ENCODE assay signal across 1 cellular context in the genomic region with DNA sequence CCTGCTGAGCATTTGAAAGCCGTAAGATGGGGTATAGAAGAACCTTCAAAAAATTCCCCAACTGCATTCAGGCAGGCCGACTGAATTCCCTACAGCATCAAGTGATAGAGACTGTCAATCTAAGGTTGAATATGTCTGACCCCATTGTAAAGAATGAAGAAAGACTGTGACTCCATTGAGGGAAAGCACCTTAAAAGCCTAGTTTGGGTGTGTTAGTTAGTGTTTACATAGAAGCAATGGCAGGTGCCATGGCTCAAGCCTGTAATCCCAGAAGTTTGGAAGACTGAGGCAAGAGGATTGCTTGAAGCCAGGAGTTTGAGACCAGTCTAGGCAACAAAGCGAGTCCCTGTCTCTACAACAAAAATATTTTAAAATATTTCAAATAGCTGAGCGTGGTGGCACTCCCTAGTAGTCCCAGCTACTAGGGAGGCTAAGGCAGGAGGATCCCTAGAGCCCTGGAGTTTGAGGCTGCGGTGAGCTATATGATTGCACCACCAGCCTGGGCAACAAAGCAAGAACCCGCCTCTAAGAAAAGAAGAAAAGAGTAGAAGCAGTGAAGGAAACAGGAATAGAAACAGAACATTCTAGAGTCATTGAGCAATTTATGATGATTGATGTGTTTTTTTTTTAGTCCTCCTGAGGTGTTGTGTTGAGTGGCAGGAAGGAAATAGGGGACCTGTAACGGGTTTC.
TF ChIP-seq lines count a peak whose summit lies in the region.

No MANE protein-coding gene starts in this region.

TF ChIP-seq in K562, 482 proteins besides CTCF, POLR2A, EP300 and RAD21 (continued from another document and continues in another):
- TF ChIP-seq, protein P1, sequence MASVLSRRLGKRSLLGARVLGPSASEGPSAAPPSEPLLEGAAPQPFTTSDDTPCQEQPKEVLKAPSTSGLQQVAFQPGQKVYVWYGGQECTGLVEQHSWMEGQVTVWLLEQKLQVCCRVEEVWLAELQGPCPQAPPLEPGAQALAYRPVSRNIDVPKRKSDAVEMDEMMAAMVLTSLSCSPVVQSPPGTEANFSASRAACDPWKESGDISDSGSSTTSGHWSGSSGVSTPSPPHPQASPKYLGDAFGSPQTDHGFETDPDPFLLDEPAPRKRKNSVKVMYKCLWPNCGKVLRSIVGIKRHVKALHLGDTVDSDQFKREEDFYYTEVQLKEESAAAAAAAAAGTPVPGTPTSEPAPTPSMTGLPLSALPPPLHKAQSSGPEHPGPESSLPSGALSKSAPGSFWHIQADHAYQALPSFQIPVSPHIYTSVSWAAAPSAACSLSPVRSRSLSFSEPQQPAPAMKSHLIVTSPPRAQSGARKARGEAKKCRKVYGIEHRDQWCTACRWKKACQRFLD (CRISPR knock-in tag; IDR thresholded peaks at IDR 0.05): peak; percentile 84
- peak; percentile 87 for TF ChIP-seq THRAP3 (IDR thresholded peaks at IDR 0.05; ENCODE audit: borderline replicate concordance)
- TF ChIP-seq PML (IDR thresholded peaks at IDR 0.05; ENCODE audit: low read length): no peak
- no peak for TF ChIP-seq PRPF4 (IDR thresholded peaks at IDR 0.05; ENCODE audit: insufficient read depth, low read depth, low read length, poor library complexity, severe bottlenecking)
- TF ChIP-seq HDGF (IDR thresholded peaks at IDR 0.05): no peak
- TF ChIP-seq, protein P2, sequence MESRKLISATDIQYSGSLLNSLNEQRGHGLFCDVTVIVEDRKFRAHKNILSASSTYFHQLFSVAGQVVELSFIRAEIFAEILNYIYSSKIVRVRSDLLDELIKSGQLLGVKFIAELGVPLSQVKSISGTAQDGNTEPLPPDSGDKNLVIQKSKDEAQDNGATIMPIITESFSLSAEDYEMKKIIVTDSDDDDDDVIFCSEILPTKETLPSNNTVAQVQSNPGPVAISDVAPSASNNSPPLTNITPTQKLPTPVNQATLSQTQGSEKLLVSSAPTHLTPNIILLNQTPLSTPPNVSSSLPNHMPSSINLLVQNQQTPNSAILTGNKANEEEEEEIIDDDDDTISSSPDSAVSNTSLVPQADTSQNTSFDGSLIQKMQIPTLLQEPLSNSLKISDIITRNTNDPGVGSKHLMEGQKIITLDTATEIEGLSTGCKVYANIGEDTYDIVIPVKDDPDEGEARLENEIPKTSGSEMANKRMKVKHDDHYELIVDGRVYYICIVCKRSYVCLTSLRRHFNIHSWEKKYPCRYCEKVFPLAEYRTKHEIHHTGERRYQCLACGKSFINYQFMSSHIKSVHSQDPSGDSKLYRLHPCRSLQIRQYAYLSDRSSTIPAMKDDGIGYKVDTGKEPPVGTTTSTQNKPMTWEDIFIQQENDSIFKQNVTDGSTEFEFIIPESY (CRISPR knock-in tag; IDR thresholded peaks at IDR 0.05): no peak
- TF ChIP-seq LARP7 (IDR thresholded peaks at IDR 0.05): no peak
- TF ChIP-seq, protein P3, sequence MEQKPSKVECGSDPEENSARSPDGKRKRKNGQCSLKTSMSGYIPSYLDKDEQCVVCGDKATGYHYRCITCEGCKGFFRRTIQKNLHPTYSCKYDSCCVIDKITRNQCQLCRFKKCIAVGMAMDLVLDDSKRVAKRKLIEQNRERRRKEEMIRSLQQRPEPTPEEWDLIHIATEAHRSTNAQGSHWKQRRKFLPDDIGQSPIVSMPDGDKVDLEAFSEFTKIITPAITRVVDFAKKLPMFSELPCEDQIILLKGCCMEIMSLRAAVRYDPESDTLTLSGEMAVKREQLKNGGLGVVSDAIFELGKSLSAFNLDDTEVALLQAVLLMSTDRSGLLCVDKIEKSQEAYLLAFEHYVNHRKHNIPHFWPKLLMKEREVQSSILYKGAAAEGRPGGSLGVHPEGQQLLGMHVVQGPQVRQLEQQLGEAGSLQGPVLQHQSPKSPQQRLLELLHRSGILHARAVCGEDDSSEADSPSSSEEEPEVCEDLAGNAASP (IDR thresholded peaks at IDR 0.05): no peak
- TF ChIP-seq PHTF2 (CRISPR knock-in tag; IDR thresholded peaks at IDR 0.05): no peak
- no peak for TF ChIP-seq ZBTB17 (CRISPR knock-in tag; IDR thresholded peaks at IDR 0.05)
- no peak for TF ChIP-seq FOXJ3 (CRISPR knock-in tag; IDR thresholded peaks at IDR 0.05)
- TF ChIP-seq, protein P4, sequence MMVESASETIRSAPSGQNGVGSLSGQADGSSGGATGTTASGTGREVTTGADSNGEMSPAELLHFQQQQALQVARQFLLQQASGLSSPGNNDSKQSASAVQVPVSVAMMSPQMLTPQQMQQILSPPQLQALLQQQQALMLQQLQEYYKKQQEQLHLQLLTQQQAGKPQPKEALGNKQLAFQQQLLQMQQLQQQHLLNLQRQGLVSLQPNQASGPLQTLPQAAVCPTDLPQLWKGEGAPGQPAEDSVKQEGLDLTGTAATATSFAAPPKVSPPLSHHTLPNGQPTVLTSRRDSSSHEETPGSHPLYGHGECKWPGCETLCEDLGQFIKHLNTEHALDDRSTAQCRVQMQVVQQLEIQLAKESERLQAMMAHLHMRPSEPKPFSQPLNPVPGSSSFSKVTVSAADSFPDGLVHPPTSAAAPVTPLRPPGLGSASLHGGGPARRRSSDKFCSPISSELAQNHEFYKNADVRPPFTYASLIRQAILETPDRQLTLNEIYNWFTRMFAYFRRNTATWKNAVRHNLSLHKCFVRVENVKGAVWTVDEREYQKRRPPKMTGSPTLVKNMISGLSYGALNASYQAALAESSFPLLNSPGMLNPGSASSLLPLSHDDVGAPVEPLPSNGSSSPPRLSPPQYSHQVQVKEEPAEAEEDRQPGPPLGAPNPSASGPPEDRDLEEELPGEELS (CRISPR knock-in tag; IDR thresholded peaks at IDR 0.05; ENCODE audit: borderline replicate concordance): no peak
- no peak for TF ChIP-seq TCF7L2 (IDR thresholded peaks at IDR 0.05; ENCODE audit: low read depth, low read length)
- TF ChIP-seq NR2C1 (IDR thresholded peaks at IDR 0.05): no peak
- no peak for TF ChIP-seq NR2C1 (tag; IDR thresholded peaks at IDR 0.05)
- TF ChIP-seq TEAD1 (CRISPR knock-in tag; IDR thresholded peaks at IDR 0.05): no peak
- TF ChIP-seq KDM4B (IDR thresholded peaks at IDR 0.05; ENCODE audit: borderline replicate concordance in 2 of 2, low read depth in 1 of 2): no peak
- peak; percentile 49; the same call in 1 of the 2 replicates for TF ChIP-seq ZNF589 (CRISPR knock-in tag; IDR thresholded peaks at IDR 0.05; ENCODE audit: low read depth)
- no peak for TF ChIP-seq GTF2A2 (tag; IDR thresholded peaks at IDR 0.05)
- TF ChIP-seq, protein P5, sequence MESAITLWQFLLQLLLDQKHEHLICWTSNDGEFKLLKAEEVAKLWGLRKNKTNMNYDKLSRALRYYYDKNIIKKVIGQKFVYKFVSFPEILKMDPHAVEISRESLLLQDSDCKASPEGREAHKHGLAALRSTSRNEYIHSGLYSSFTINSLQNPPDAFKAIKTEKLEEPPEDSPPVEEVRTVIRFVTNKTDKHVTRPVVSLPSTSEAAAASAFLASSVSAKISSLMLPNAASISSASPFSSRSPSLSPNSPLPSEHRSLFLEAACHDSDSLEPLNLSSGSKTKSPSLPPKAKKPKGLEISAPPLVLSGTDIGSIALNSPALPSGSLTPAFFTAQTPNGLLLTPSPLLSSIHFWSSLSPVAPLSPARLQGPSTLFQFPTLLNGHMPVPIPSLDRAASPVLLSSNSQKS (CRISPR knock-in tag; IDR thresholded peaks at IDR 0.05): no peak
- TF ChIP-seq RB1 (IDR thresholded peaks at IDR 0.05; ENCODE audit: low read depth): no peak
- 0 out of 2 replicates have a peak, but pooled peaks have one; percentile 35 for TF ChIP-seq PTTG1 (tag; IDR thresholded peaks at IDR 0.05; ENCODE audit: low read depth)
- TF ChIP-seq, protein P6, sequence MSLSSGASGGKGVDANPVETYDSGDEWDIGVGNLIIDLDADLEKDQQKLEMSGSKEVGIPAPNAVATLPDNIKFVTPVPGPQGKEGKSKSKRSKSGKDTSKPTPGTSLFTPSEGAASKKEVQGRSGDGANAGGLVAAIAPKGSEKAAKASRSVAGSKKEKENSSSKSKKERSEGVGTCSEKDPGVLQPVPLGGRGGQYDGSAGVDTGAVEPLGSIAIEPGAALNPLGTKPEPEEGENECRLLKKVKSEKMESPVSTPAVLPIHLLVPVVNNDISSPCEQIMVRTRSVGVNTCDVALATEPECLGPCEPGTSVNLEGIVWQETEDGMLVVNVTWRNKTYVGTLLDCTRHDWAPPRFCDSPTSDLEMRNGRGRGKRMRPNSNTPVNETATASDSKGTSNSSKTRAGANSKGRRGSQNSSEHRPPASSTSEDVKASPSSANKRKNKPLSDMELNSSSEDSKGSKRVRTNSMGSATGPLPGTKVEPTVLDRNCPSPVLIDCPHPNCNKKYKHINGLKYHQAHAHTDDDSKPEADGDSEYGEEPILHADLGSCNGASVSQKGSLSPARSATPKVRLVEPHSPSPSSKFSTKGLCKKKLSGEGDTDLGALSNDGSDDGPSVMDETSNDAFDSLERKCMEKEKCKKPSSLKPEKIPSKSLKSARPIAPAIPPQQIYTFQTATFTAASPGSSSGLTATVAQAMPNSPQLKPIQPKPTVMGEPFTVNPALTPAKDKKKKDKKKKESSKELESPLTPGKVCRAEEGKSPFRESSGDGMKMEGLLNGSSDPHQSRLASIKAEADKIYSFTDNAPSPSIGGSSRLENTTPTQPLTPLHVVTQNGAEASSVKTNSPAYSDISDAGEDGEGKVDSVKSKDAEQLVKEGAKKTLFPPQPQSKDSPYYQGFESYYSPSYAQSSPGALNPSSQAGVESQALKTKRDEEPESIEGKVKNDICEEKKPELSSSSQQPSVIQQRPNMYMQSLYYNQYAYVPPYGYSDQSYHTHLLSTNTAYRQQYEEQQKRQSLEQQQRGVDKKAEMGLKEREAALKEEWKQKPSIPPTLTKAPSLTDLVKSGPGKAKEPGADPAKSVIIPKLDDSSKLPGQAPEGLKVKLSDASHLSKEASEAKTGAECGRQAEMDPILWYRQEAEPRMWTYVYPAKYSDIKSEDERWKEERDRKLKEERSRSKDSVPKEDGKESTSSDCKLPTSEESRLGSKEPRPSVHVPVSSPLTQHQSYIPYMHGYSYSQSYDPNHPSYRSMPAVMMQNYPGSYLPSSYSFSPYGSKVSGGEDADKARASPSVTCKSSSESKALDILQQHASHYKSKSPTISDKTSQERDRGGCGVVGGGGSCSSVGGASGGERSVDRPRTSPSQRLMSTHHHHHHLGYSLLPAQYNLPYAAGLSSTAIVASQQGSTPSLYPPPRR (CRISPR knock-in tag; IDR thresholded peaks at IDR 0.05; ENCODE audit: borderline replicate concordance): no peak
- TF ChIP-seq RBFOX2 (IDR thresholded peaks at IDR 0.05; ENCODE audit: low read depth, low read length): peak; percentile 40; the same call in 1 of the 2 replicates
- TF ChIP-seq, protein P7, sequence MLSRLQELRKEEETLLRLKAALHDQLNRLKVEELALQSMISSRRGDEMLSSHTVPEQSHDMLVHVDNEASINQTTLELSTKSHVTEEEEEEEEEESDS (CRISPR knock-in tag; IDR thresholded peaks at IDR 0.05): no peak
- no peak for TF ChIP-seq ZNF445 (CRISPR knock-in tag; IDR thresholded peaks at IDR 0.05; ENCODE audit: low read depth)
- TF ChIP-seq, protein P8, sequence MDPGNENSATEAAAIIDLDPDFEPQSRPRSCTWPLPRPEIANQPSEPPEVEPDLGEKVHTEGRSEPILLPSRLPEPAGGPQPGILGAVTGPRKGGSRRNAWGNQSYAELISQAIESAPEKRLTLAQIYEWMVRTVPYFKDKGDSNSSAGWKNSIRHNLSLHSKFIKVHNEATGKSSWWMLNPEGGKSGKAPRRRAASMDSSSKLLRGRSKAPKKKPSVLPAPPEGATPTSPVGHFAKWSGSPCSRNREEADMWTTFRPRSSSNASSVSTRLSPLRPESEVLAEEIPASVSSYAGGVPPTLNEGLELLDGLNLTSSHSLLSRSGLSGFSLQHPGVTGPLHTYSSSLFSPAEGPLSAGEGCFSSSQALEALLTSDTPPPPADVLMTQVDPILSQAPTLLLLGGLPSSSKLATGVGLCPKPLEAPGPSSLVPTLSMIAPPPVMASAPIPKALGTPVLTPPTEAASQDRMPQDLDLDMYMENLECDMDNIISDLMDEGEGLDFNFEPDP (CRISPR knock-in tag; IDR thresholded peaks at IDR 0.05): 0 out of 2 replicates have a peak, but pooled peaks have one; percentile 14
- TF ChIP-seq, protein P9, sequence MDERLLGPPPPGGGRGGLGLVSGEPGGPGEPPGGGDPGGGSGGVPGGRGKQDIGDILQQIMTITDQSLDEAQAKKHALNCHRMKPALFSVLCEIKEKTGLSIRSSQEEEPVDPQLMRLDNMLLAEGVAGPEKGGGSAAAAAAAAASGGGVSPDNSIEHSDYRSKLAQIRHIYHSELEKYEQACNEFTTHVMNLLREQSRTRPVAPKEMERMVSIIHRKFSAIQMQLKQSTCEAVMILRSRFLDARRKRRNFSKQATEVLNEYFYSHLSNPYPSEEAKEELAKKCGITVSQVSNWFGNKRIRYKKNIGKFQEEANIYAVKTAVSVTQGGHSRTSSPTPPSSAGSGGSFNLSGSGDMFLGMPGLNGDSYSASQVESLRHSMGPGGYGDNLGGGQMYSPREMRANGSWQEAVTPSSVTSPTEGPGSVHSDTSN (CRISPR knock-in tag; IDR thresholded peaks at IDR 0.05; ENCODE audit: low read depth): no peak
- TF ChIP-seq, protein P9 (tag; conservative IDR thresholded peaks at IDR 0.05; ENCODE audit: low read depth): peak; percentile 89
- TF ChIP-seq, protein P10, sequence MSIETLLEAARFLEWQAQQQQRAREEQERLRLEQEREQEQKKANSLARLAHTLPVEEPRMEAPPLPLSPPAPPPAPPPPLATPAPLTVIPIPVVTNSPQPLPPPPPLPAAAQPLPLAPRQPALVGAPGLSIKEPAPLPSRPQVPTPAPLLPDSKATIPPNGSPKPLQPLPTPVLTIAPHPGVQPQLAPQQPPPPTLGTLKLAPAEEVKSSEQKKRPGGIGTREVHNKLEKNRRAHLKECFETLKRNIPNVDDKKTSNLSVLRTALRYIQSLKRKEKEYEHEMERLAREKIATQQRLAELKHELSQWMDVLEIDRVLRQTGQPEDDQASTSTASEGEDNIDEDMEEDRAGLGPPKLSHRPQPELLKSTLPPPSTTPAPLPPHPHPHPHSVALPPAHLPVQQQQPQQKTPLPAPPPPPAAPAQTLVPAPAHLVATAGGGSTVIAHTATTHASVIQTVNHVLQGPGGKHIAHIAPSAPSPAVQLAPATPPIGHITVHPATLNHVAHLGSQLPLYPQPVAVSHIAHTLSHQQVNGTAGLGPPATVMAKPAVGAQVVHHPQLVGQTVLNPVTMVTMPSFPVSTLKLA (conservative IDR thresholded peaks at IDR 0.05): no peak; a peak in 1 of 4 replicates
- no peak for TF ChIP-seq SMAD2 (IDR thresholded peaks at IDR 0.05; ENCODE audit: low read depth, low read length)
- TF ChIP-seq SMARCA5 (IDR thresholded peaks at IDR 0.05): peak; percentile 45; the same call in 1 of the 2 replicates
- TF ChIP-seq, protein P11, sequence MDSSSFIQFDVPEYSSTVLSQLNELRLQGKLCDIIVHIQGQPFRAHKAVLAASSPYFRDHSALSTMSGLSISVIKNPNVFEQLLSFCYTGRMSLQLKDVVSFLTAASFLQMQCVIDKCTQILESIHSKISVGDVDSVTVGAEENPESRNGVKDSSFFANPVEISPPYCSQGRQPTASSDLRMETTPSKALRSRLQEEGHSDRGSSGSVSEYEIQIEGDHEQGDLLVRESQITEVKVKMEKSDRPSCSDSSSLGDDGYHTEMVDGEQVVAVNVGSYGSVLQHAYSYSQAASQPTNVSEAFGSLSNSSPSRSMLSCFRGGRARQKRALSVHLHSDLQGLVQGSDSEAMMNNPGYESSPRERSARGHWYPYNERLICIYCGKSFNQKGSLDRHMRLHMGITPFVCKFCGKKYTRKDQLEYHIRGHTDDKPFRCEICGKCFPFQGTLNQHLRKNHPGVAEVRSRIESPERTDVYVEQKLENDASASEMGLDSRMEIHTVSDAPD (CRISPR knock-in tag; IDR thresholded peaks at IDR 0.05): no peak
- no peak; the same call in 1 of the 2 replicates for TF ChIP-seq ZNF311 (CRISPR knock-in tag; IDR thresholded peaks at IDR 0.05)
- TF ChIP-seq DNMT1 (IDR thresholded peaks at IDR 0.05): no peak
- no peak for TF ChIP-seq BACH1 (tag; IDR thresholded peaks at IDR 0.05)
